In genomic region chr13:108322206-108322824, GRCh38 we compare ENCODE assay signal across 8 cellular contexts.
A peak's percentile ranks its signal among the peaks of the same experiment; 100 is the strongest.
DNase-seq lines count a peak whose midpoint lies in the region; ATAC-seq, FAIRE-seq and TF ChIP-seq lines count a peak whose summit lies in the region.

No MANE protein-coding gene starts in this region.

- DNase-seq in D721Med (ENCODE audit: insufficient read length, low spot score) (peak; percentile 14), NCI-H2196 treated with DMSO at 0.1 percent for 48 hours (lab: John Stamatoyannopoulos, UW; ENCODE audit: unreplicated experiment) (peak; percentile 1), astrocyte of the spinal cord (ENCODE audit: low read depth, low spot score) (peak; percentile 47), iPS-NIHi7 (ENCODE audit: extremely low spot score) (peak; percentile 21), stromal cell of bone marrow (ENCODE audit: low read depth) (peak; percentile 20), substantia nigra (lab: John Stamatoyannopoulos, UW) (no peak)

- H3K27ac ChIP-seq in substantia nigra (ENCODE audit: low read depth, low read length, poor library complexity, severe bottlenecking): no peak overlapping the region

- in situ Hi-C loops in astrocyte of the spinal cord (cut with HindIII; ENCODE audit: low sequenced_read_pairs): no loop called here

- H3K4me3 ChIP-seq in astrocyte of the spinal cord (ENCODE audit: low read depth, low read length): no peak overlapping the region

- peak; percentile 96 for FAIRE-seq in D721Med (lab: Jason Lieb, UNC)

- TF ChIP-seq CTCF in D721Med (IDR thresholded peaks at IDR 0.05; ENCODE audit: insufficient read depth, missing control alignments) (peak; percentile 73), astrocyte of the spinal cord (IDR thresholded peaks at IDR 0.05; ENCODE audit: low read depth, low read length) (peak; percentile 71)

- ATAC-seq in GM19025 (IDR thresholded peaks at IDR 0.05; ENCODE audit: low read depth, unreplicated experiment) (peak; percentile 62), HG03066 (IDR thresholded peaks at IDR 0.05; ENCODE audit: low read depth, unreplicated experiment) (peak; percentile 71)

Comparison
In these comparisons a context has a peak if more than half of its experiments do, and no peak if none do; other contexts are left out.
1. DNase-seq: peak in D721Med (single experiment), NCI-H2196 treated with DMSO at 0.1 percent for 48 hours (single experiment), astrocyte of the spinal cord (single experiment), iPS-NIHi7 (single experiment) and stromal cell of bone marrow (single experiment); none in substantia nigra (0 of 49).